23 cellular contexts compared by ENCODE assay signal in the genomic region with DNA sequence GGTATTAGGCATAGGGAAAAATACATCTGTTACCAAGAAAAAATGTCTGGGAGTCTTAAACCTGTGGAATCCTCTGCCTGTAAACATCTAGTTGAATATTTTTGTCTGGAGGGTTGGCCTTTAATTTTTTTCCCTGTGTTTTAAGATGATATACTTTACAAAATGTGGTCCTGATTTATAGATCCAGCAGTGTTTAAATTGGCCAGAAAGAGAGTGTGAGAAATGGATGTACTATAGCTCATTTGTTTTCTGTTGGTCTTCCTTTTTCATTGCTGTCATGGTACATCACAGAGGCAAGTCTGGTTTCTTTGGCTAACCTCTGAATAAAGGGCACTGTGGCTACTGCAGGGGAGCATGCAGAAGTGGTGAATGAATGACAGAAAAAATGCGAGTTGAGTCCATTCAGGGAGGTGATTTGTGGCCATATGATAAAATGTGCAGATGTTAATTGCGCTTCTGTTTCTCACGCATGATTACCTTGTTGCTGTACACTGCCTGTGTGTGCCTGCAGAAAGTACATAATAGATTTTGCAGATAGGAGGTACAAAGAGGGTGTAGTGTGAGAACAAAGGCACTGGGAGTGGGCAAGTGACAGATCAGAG.
DNase-seq lines count a peak whose midpoint lies in the region; ATAC-seq and TF ChIP-seq lines count a peak whose summit lies in the region.
"Had no signal": no experiment of that assay in that cellular context is flagged by ENCODE, and none has a peak within 500 bp of the region (broad histone marks: within the 10 kb centered on the region; RNA-seq: fewer than 3 reads in every experiment).

No MANE protein-coding gene starts in this region.

- H3K4me3 ChIP-seq in astrocyte of the cerebellum (ENCODE audit: low read depth, low read length) = no peak overlapping the region
- H3K4me3 ChIP-seq: GM23338, PC-9, SJCRH30 had no signal

- peak overlapping the region; percentile 69 for H3K27ac Mint-ChIP-seq in stimulated activated memory B cell treated with anti-CD40 and anti-IgM and Interleukin-4, amounts not matched to agents 10 μg/mL and 1 μg/mL and 100 μg/mL, for 72 hours
- H3K27ac Mint-ChIP-seq: activated CD4-positive, alpha-beta memory T cell treated with anti-CD3 and anti-CD28 coated beads, Interleukin-2, amount 10 ng/mL, durations not matched to agents 7 days and 5 days; CD8-positive, alpha-beta memory T cell; GM23338; stimulated activated effector memory CD8-positive, alpha-beta T cell treated with anti-CD3 and anti-CD28 coated beads, Interleukin-12 subunit alpha, Interleukin-12 subunit beta, amount 100 ng/mL, for 72 hours had no signal

- DNase-seq in astrocyte of the cerebellum (ENCODE audit: low read depth) (peak; percentile 81), left kidney (ENCODE audit: low read depth, low spot score) (peak; percentile 36), occipital lobe (lab: John Stamatoyannopoulos, UW) (no peak), NCI-H1436 treated with DMSO at 0.1 percent for 48 hours (lab: John Stamatoyannopoulos, UW) (no peak)
- DNase-seq: activated CD4-positive, alpha-beta memory T cell treated with anti-CD3 and anti-CD28 coated beads, Interleukin-2, amount 10 ng/mL, durations not matched to agents 7 days and 5 days; activated naive CD4-positive, alpha-beta T cell; activated T-cell treated with anti-CD3 and anti-CD28 coated beads, Interleukin-2, amount 50 U/mL, for 1 hour; aorta; CD8-positive, alpha-beta memory T cell; DMS79; foreskin melanocyte; kidney; NCI-H1694; NCI-H774; PC-9; SJCRH30 had no signal

- no peak for TF ChIP-seq CTCF in astrocyte of the cerebellum (IDR thresholded peaks at IDR 0.05; ENCODE audit: low read depth, low read length, missing control alignments)

- H3K36me3 Mint-ChIP-seq in stimulated activated memory B cell treated with anti-CD40 and anti-IgM and Interleukin-4, amounts not matched to agents 10 μg/mL and 1 μg/mL and 100 μg/mL, for 72 hours = no peaks in the 10 kb centered on the region
- H3K36me3 Mint-ChIP-seq: stimulated activated effector memory CD8-positive, alpha-beta T cell treated with anti-CD3 and anti-CD28 coated beads, Interleukin-12 subunit alpha, Interleukin-12 subunit beta, amount 100 ng/mL, for 72 hours had no signal

- ATAC-seq in GM18907 (IDR thresholded peaks at IDR 0.05; ENCODE audit: unreplicated experiment) (peak; percentile 49), GM19023 (IDR thresholded peaks at IDR 0.05; ENCODE audit: unreplicated experiment) (no peak), HG03175 (IDR thresholded peaks at IDR 0.05; ENCODE audit: unreplicated experiment) (no peak)
- ATAC-seq in stimulated activated memory B cell treated with anti-CD40 and anti-IgM and Interleukin-4, amounts not matched to agents 10 μg/mL and 1 μg/mL and 100 μg/mL, for 72 hours = peak; percentile 70
- ATAC-seq: GM23338; stimulated activated effector memory CD8-positive, alpha-beta T cell treated with anti-CD3 and anti-CD28 coated beads, Interleukin-12 subunit alpha, Interleukin-12 subunit beta, amount 100 ng/mL, for 72 hours had no signal

- no peaks in the 10 kb centered on the region for H3K27me3 Mint-ChIP-seq in stimulated activated memory B cell treated with anti-CD40 and anti-IgM and Interleukin-4, amounts not matched to agents 10 μg/mL and 1 μg/mL and 100 μg/mL, for 72 hours

- H3K4me3 Mint-ChIP-seq in stimulated activated memory B cell treated with anti-CD40 and anti-IgM and Interleukin-4, amounts not matched to agents 10 μg/mL and 1 μg/mL and 100 μg/mL, for 72 hours = no peak overlapping the region
- H3K4me3 Mint-ChIP-seq: activated CD4-positive, alpha-beta memory T cell treated with anti-CD3 and anti-CD28 coated beads, Interleukin-2, amount 10 ng/mL, durations not matched to agents 7 days and 5 days; CD8-positive, alpha-beta memory T cell; GM23338; nephron; stimulated activated effector memory CD8-positive, alpha-beta T cell treated with anti-CD3 and anti-CD28 coated beads, Interleukin-12 subunit alpha, Interleukin-12 subunit beta, amount 100 ng/mL, for 72 hours had no signal

- peaks cover 58% of the 10 kb centered on the region for H3K4me1 Mint-ChIP-seq in stimulated activated memory B cell treated with anti-CD40 and anti-IgM and Interleukin-4, amounts not matched to agents 10 μg/mL and 1 μg/mL and 100 μg/mL, for 72 hours
- H3K4me1 Mint-ChIP-seq: GM23338 had no signal

- H3K9me3 Mint-ChIP-seq in stimulated activated memory B cell treated with anti-CD40 and anti-IgM and Interleukin-4, amounts not matched to agents 10 μg/mL and 1 μg/mL and 100 μg/mL, for 72 hours = no peaks in the 10 kb centered on the region
- H3K9me3 Mint-ChIP-seq: activated CD4-positive, alpha-beta memory T cell treated with anti-CD3 and anti-CD28 coated beads, Interleukin-2, amount 10 ng/mL, durations not matched to agents 7 days and 5 days; CD8-positive, alpha-beta memory T cell; GM23338; nephron; stimulated activated effector memory CD8-positive, alpha-beta T cell treated with anti-CD3 and anti-CD28 coated beads, Interleukin-12 subunit alpha, Interleukin-12 subunit beta, amount 100 ng/mL, for 72 hours had no signal

- in situ Hi-C loops in astrocyte of the cerebellum (cut with HindIII; ENCODE audit: low sequenced_read_pairs) = no loop called here

Comparison
In these comparisons a context has a peak if more than half of its experiments do, and no peak if none do; other contexts are left out.
1. ATAC-seq: peak in GM18907 (single experiment) and stimulated activated memory B cell treated with anti-CD40 and anti-IgM and Interleukin-4, amounts not matched to agents 10 μg/mL and 1 μg/mL and 100 μg/mL, for 72 hours (single experiment); none in GM19023 (single experiment) and HG03175 (single experiment).
2. DNase-seq: peak in astrocyte of the cerebellum (single experiment) and left kidney (single experiment); none in occipital lobe (single experiment) and NCI-H1436 treated with DMSO at 0.1 percent for 48 hours (single experiment).